ENCODE assay signal across 1 cellular context in the genomic region with DNA sequence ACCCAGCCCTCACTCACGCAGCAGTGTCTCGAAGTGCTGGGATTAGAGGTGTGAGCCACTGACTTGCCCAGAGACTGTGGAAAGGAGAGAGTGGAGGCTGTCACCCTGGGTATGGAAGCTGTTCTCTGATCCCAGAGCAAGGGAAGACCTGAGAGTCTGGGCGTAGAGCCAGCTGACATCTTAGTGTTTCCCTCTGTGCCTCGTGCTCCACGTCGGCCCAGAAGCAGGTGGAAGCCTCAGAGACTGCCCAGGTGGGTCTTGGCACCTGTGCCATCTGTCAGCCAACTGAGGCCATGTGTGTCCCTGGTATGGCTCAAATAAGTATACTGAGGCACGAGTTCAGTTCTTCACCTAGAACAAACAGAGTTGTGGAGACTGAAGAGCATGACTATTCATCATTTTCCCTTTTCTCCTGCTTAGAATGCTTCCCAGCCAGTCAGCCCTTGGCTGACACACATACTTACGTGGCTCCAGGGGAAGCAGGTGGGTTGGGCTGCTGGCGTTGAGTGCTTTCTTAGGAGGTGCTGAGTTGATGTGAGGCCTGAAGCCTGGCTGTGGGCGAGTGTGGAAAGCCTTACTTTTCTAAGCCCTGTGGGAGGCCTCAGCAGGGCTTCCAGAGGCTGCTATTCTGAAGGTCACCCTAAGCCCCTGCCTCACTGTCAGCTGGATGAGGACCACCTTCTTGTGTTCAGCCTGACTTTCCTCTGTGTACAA.
TF ChIP-seq lines count a peak whose summit lies in the region.

No MANE protein-coding gene starts in this region.

TF ChIP-seq in GM23338, 12 proteins besides CTCF, POLR2A, EP300 and RAD21 (continued from another document):
- TF ChIP-seq, protein P1, sequence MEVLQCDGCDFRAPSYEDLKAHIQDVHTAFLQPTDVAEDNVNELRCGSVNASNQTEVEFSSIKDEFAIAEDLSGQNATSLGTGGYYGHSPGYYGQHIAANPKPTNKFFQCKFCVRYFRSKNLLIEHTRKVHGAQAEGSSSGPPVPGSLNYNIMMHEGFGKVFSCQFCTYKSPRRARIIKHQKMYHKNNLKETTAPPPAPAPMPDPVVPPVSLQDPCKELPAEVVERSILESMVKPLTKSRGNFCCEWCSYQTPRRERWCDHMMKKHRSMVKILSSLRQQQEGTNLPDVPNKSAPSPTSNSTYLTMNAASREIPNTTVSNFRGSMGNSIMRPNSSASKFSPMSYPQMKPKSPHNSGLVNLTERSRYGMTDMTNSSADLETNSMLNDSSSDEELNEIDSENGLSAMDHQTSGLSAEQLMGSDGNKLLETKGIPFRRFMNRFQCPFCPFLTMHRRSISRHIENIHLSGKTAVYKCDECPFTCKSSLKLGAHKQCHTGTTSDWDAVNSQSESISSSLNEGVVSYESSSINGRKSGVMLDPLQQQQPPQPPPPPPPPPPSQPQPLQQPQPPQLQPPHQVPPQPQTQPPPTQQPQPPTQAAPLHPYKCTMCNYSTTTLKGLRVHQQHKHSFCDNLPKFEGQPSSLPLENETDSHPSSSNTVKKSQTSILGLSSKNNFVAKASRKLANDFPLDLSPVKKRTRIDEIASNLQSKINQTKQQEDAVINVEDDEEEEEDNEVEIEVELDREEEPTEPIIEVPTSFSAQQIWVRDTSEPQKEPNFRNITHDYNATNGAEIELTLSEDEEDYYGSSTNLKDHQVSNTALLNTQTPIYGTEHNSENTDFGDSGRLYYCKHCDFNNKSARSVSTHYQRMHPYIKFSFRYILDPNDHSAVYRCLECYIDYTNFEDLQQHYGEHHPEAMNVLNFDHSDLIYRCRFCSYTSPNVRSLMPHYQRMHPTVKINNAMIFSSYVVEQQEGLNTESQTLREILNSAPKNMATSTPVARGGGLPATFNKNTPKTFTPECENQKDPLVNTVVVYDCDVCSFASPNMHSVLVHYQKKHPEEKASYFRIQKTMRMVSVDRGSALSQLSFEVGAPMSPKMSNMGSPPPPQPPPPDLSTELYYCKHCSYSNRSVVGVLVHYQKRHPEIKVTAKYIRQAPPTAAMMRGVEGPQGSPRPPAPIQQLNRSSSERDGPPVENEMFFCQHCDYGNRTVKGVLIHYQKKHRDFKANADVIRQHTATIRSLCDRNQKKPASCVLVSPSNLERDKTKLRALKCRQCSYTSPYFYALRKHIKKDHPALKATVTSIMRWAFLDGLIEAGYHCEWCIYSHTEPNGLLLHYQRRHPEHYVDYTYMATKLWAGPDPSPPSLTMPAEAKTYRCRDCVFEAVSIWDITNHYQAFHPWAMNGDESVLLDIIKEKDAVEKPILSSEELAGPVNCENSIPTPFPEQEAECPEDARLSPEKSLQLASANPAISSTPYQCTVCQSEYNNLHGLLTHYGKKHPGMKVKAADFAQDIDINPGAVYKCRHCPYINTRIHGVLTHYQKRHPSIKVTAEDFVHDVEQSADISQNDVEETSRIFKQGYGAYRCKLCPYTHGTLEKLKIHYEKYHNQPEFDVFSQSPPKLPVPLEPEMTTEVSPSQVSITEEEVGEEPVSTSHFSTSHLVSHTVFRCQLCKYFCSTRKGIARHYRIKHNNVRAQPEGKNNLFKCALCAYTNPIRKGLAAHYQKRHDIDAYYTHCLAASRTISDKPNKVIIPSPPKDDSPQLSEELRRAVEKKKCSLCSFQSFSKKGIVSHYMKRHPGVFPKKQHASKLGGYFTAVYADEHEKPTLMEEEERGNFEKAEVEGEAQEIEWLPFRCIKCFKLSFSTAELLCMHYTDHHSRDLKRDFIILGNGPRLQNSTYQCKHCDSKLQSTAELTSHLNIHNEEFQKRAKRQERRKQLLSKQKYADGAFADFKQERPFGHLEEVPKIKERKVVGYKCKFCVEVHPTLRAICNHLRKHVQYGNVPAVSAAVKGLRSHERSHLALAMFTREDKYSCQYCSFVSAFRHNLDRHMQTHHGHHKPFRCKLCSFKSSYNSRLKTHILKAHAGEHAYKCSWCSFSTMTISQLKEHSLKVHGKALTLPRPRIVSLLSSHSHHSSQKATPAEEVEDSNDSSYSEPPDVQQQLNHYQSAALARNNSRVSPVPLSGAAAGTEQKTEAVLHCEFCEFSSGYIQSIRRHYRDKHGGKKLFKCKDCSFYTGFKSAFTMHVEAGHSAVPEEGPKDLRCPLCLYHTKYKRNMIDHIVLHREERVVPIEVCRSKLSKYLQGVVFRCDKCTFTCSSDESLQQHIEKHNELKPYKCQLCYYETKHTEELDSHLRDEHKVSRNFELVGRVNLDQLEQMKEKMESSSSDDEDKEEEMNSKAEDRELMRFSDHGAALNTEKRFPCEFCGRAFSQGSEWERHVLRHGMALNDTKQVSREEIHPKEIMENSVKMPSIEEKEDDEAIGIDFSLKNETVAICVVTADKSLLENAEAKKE (CRISPR knock-in tag; IDR thresholded peaks at IDR 0.05): no peak
- TF ChIP-seq EZH2phosphoT487 (IDR thresholded peaks at IDR 0.05; ENCODE audit: unreplicated experiment): no peak
- no peak for TF ChIP-seq STAT1 (IDR thresholded peaks at IDR 0.05; ENCODE audit: unreplicated experiment)
- TF ChIP-seq EZH2 (IDR thresholded peaks at IDR 0.05; ENCODE audit: low read depth, unreplicated experiment): no peak
- TF ChIP-seq POLR2AphosphoS5 (IDR thresholded peaks at IDR 0.05; ENCODE audit: low read depth): no peak
- TF ChIP-seq ZNF331 (CRISPR knock-in tag; IDR thresholded peaks at IDR 0.05; ENCODE audit: low read depth): no peak
- no peak for TF ChIP-seq ZNF114 (CRISPR knock-in tag; IDR thresholded peaks at IDR 0.05)
- TF ChIP-seq NANOG (IDR thresholded peaks at IDR 0.05; ENCODE audit: borderline replicate concordance): no peak
- TF ChIP-seq, protein P2, sequence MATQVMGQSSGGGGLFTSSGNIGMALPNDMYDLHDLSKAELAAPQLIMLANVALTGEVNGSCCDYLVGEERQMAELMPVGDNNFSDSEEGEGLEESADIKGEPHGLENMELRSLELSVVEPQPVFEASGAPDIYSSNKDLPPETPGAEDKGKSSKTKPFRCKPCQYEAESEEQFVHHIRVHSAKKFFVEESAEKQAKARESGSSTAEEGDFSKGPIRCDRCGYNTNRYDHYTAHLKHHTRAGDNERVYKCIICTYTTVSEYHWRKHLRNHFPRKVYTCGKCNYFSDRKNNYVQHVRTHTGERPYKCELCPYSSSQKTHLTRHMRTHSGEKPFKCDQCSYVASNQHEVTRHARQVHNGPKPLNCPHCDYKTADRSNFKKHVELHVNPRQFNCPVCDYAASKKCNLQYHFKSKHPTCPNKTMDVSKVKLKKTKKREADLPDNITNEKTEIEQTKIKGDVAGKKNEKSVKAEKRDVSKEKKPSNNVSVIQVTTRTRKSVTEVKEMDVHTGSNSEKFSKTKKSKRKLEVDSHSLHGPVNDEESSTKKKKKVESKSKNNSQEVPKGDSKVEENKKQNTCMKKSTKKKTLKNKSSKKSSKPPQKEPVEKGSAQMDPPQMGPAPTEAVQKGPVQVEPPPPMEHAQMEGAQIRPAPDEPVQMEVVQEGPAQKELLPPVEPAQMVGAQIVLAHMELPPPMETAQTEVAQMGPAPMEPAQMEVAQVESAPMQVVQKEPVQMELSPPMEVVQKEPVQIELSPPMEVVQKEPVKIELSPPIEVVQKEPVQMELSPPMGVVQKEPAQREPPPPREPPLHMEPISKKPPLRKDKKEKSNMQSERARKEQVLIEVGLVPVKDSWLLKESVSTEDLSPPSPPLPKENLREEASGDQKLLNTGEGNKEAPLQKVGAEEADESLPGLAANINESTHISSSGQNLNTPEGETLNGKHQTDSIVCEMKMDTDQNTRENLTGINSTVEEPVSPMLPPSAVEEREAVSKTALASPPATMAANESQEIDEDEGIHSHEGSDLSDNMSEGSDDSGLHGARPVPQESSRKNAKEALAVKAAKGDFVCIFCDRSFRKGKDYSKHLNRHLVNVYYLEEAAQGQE (IDR thresholded peaks at IDR 0.05; ENCODE audit: unreplicated experiment): no peak
- TF ChIP-seq JUNB (IDR thresholded peaks at IDR 0.05; ENCODE audit: unreplicated experiment): no peak
- TF ChIP-seq, protein P3, sequence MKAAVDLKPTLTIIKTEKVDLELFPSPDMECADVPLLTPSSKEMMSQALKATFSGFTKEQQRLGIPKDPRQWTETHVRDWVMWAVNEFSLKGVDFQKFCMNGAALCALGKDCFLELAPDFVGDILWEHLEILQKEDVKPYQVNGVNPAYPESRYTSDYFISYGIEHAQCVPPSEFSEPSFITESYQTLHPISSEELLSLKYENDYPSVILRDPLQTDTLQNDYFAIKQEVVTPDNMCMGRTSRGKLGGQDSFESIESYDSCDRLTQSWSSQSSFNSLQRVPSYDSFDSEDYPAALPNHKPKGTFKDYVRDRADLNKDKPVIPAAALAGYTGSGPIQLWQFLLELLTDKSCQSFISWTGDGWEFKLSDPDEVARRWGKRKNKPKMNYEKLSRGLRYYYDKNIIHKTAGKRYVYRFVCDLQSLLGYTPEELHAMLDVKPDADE (IDR thresholded peaks at IDR 0.05): no peak
